ENCODE assay signal across 8 cellular contexts in the genomic region with DNA sequence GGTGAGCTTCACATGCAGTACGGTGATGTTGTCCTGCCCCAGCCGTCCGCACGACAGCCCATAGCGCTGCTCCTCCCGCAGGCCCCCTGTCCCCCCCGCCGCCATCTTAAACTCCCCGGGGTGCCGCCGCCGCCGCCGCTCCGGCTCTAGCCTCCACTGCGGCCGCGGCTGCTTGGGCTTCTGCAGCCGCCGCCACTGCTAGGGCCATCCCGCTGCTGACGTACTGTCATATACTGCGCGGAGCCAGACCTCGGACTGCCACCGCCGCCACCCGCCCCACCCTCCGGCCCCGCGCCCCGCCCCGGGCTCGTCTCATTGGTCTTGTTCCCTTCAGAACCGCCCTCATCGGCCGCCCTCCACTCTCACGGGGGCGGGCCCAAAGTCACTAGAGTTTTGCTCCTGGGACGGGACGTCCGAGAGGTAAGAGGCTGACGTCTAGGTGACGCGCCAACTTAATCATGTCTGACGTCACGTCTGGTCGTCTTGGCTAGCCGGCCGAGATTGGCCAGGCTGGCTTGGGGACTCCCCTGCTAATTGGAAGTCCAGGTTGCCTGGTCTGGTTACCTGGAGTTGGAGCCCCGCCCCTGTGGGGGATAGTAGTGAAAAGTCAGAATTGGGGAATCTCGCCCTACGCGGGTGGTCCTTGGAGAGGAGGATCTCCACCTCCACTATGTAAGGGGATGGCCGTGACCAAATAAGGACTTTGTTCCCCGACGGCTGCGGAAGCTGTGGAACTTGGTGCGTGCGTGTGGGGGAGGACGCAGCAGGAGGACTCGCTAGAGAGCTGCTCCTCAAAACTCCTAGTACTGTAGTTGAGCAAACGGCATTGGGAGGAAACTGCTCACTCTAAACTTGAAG. TPM values are rescaled to one million over a fixed set of nuclear protein-coding genes. Genes with fewer than 3 reads are reported as not detected.
DNase-seq lines count a peak whose midpoint lies in the region; ATAC-seq and TF ChIP-seq lines count a peak whose summit lies in the region.

Gene ELL2 (minus strand): TSS at position 235 of the 858 bp plus-strand sequence. CDS start 130 bp downstream, at position 105.

- peak within 1 kb of the TSS; percentile 93 for H3K4me2 ChIP-seq in mammary epithelial cell (ENCODE audit: insufficient read depth, low read depth, low read length)
- H3K4me2 ChIP-seq in skeletal muscle satellite cell (ENCODE audit: low read length) = peak within 1 kb of the TSS; percentile 93

- H3K36me3 ChIP-seq in mammary epithelial cell (ENCODE audit: insufficient read depth, low read length) = peaks cover 9% of the 10 kb centered on the region
- peaks cover 30% of the 10 kb centered on the region for H3K36me3 ChIP-seq in skeletal muscle satellite cell (ENCODE audit: insufficient read depth, low read length)

- DNase-seq in A172 (ENCODE audit: low spot score) = peak; percentile 98
- peak; percentile 40 for DNase-seq in NCI-H2171 (lab: John Stamatoyannopoulos, UW)
- peak; percentile 100 for DNase-seq in mammary epithelial cell

- peaks cover 32% of the 10 kb centered on the region for H3K4me1 ChIP-seq in mammary epithelial cell (ENCODE audit: insufficient read depth, low read length)
- peaks cover 17% of the 10 kb centered on the region for H3K4me1 ChIP-seq in skeletal muscle satellite cell (ENCODE audit: control insufficient read depth, insufficient read depth, low read length)

- H3K27ac ChIP-seq in mammary epithelial cell (ENCODE audit: insufficient read depth, low read depth, low read length) = peak within 1 kb of the TSS; percentile 98

- CTCF ChIA-PET in mammary epithelial cell (lab: Charles Lee; ENCODE audit: low non-redundant PET) = no interaction called here

- no TSS peak for BruUV-seq in mammary epithelial cell (replicated peaks; lab: Mats Ljungman, UMichigan)

- WGBS in mammary epithelial cell (ENCODE audit: low coverage, missing lambda C conversion rate) = 0% methylated on average over 8 of the region's 63 CpGs

- H3K9ac ChIP-seq in mammary epithelial cell (ENCODE audit: insufficient read depth, low read length) = peak within 1 kb of the TSS; percentile 94
- peak within 1 kb of the TSS; percentile 98 for H3K9ac ChIP-seq in skeletal muscle satellite cell (ENCODE audit: low read depth, low read length)

- peaks cover 16% of the 10 kb centered on the region for H4K20me1 ChIP-seq in mammary epithelial cell (ENCODE audit: insufficient read depth, low read length)

- dilution Hi-C loops in mammary epithelial cell (cut with HindIII; ENCODE audit: low sequenced_read_pairs) = no loop called here

- TF ChIP-seq CTCF in WI38 (IDR thresholded peaks at IDR 0.05; ENCODE audit: low read depth, low read length) (no peak), mammary epithelial cell (conservative IDR thresholded peaks at IDR 0.05 in 1 of 2, IDR thresholded peaks at IDR 0.05 in 1 of 2; ENCODE audit: extremely low read depth in 1 of 2, insufficient read depth in 1 of 2, low read depth in 1 of 2, low read length in 2 of 2) (no peak)

- H3K9me3 ChIP-seq in mammary epithelial cell (replicated peaks; ENCODE audit: insufficient read depth, low read length) = no peaks in the 10 kb centered on the region
- no peaks in the 10 kb centered on the region for H3K9me3 ChIP-seq in iPS-18c (ENCODE audit: control insufficient read depth, insufficient read depth, low read length)
- H3K9me3 ChIP-seq in skeletal muscle satellite cell (replicated peaks; ENCODE audit: low read length) = no peaks in the 10 kb centered on the region

- in situ Hi-C loops in mammary epithelial cell (cut with MboI; ENCODE audit: low sequenced_read_pairs in 2 of 2) = loop anchor here (5.0 to 25.0 kb wide), 3 partner anchors 250 to 375 kb away; no protein-coding TSS in a partner anchor

- H3K4me3 ChIP-seq in WI38 (ENCODE audit: low read depth, low read length) (peak within 1 kb of the TSS; percentile 99), mammary epithelial cell (replicated peaks in 1 of 3; ENCODE audit: insufficient read depth in 1 of 3, low read depth in 2 of 3, low read length in 3 of 3) (peak within 1 kb of the TSS; percentile 49 to 99 (median 77)), iPS-18c (ENCODE audit: insufficient read depth, low read depth, low read length) (peak within 1 kb of the TSS; percentile 69), skeletal muscle satellite cell (ENCODE audit: low read length) (peak within 1 kb of the TSS; percentile 99)

- intact Hi-C loops in mammary epithelial cell (cut with micrococcal nuclease) = loop anchor here (1.0 to 2.0 kb wide), 13 partner anchors 38 to 374 kb away; no protein-coding TSS in a partner anchor

- peaks cover 48% of the 10 kb centered on the region for H3K79me2 ChIP-seq in mammary epithelial cell (ENCODE audit: insufficient read depth, low read length)

- no peaks in the 10 kb centered on the region for H3K27me3 ChIP-seq in mammary epithelial cell (ENCODE audit: insufficient read depth, low read length)
- H3K27me3 ChIP-seq in skeletal muscle satellite cell (ENCODE audit: control insufficient read depth, insufficient read depth, low read length) = no peaks in the 10 kb centered on the region

- peak within 1 kb of the TSS; percentile 87 for H2AFZ ChIP-seq in mammary epithelial cell (ENCODE audit: low read depth, low read length)

- ATAC-seq in GM18520 (IDR thresholded peaks at IDR 0.05; ENCODE audit: unreplicated experiment) (peak; percentile 89), HG03060 (IDR thresholded peaks at IDR 0.05; ENCODE audit: low read depth, unreplicated experiment) (peak; percentile 90)

RNA-seq across cellular contexts. Expression of gene ELL2, which starts in this region (rescaled TPM):
- 67.1 and 82.5 TPM in 2 replicates for total RNA-seq in A172 (2014; rRNA removed; shearing (Covaris generic))
- total RNA-seq in mammary epithelial cell = 100 to 1,000 TPM; 161 to 277 TPM
- polyA plus RNA-seq in mammary epithelial cell = 61.3 TPM
- 74.3 TPM for polyA minus RNA-seq in mammary epithelial cell
- total RNA-seq in skeletal muscle satellite cell (2012; rRNA removed) = 76.7 and 81.9 TPM in 2 replicates

Comparison
In these comparisons a context has a peak if more than half of its experiments do, and no peak if none do; other contexts are left out.
1. Peak in every context shown above with its lines: DNase-seq, ATAC-seq, H3K4me3 ChIP-seq and H3K27ac ChIP-seq.
2. DNase-seq: peak in every context shown above with its lines; median percentile 100 in mammary epithelial cell; 98 in A172; 40 in NCI-H2171.